ENCODE assay signal across 18 cellular contexts in the genomic region with DNA sequence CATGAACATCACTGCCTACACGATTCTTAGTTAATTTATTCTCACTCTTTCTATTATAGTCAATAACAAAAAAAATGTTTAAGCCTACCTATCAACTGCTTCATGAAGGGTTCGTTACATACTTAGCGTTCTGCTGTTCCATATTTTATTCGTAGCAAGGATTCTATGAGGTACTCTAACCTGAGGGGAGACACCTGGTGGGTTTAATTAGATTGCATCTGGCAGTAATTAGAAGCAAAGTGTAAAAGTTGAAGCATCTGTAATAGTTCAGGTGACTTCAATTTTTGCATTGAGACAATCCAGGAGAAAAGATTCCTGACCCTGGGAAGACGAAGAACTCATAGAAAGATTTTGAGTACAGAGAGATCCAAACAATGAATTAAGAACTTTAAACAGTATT.
"Had no signal": no experiment of that assay in that cellular context is flagged by ENCODE, and none has a peak within 500 bp of the region (broad histone marks: within the 10 kb centered on the region; RNA-seq: fewer than 3 reads in every experiment).

No MANE protein-coding gene starts in this region.

- H3K36me3 ChIP-seq: right atrium auricular region, transverse colon had no signal

- FAIRE-seq: endothelial cell of umbilical vein had no signal

- H3K27me3 ChIP-seq: right atrium auricular region, transverse colon had no signal

- H3K9me3 ChIP-seq: right atrium auricular region, transverse colon had no signal

- H3K4me3 ChIP-seq: right atrium auricular region, skin epidermis, transverse colon had no signal

- H3K27ac ChIP-seq: right atrium auricular region, skin epidermis, transverse colon had no signal

- ATAC-seq: natural killer cell had no signal

- H3K4me1 ChIP-seq: right atrium auricular region, transverse colon had no signal

- DNase-seq: activated CD4-positive, alpha-beta T cell treated with anti-CD3 and anti-CD28 coated beads, Interleukin-2, amount 10 ng/mL, durations not matched to agents 7 days and 5 days; activated naive CD4-positive, alpha-beta T cell; activated naive CD8-positive, alpha-beta T cell treated with anti-CD3 and anti-CD28 coated beads, Interleukin-2, amount 10 ng/mL, durations not matched to agents 7 days and 5 days; activated T-cell treated with anti-CD3 and anti-CD28 coated beads for 4 hours; cortex of kidney; effector CD4-positive, alpha-beta T cell; foreskin melanocyte; immature natural killer cell; mesendoderm; natural killer cell; occipital lobe; stimulated activated CD4-positive, alpha-beta T cell treated with anti-CD3 and anti-CD28 coated beads, Interleukin-4, amount 100 ng/mL, for 24 hours; stimulated activated naive CD4-positive, alpha-beta T cell treated with Interleukin-2 at 50 U/mL for 16 hours; substantia nigra; transverse colon had no signal
